In genomic region chr15:63600001-63600645, GRCh38 we compare ENCODE assay signal across 8 cellular contexts. TPM values are rescaled to one million over a fixed set of nuclear protein-coding genes. Genes with fewer than 3 reads are reported as not detected.
A peak's percentile ranks its signal among the peaks of the same experiment; 100 is the strongest.
DNase-seq lines count a peak whose midpoint lies in the region; ATAC-seq and TF ChIP-seq lines count a peak whose summit lies in the region.

No MANE protein-coding gene starts in this region.

- intact Hi-C loops in body of pancreas (cut with DNase I) (no loop called here), stomach (cut with DNase I; ENCODE audit: low total_unique reads) (no loop called here)

- H3K9me3 ChIP-seq in body of pancreas (no peaks in the 10 kb centered on the region), stomach (no peaks in the 10 kb centered on the region)

- WGBS in body of pancreas, 2 donors = 4 to 6% methylated on average over 12 to 25 of the region's 28 CpGs
- WGBS in stomach, 5 donors = 8 to 17% (median 11%) methylated on average over 21 to 28 of the region's 28 CpGs

- TF ChIP-seq POLR2A in body of pancreas (IDR thresholded peaks at IDR 0.05) (no peak), stomach (IDR thresholded peaks at IDR 0.05) (no peak)

- H3K27ac ChIP-seq in body of pancreas (peak overlapping the region; percentile 81 to 94 (median 92)), stomach (peak overlapping the region; percentile 87 to 95 (median 94))

- H3K36me3 ChIP-seq in body of pancreas (replicated peaks in 1 of 2; ENCODE audit: insufficient read depth in 1 of 2, low read depth in 2 of 2) (no peaks in the 10 kb centered on the region), stomach (peaks cover 0 to under 1% (median 0%) of the 10 kb centered on the region in 4 donors)

- H3K4me3 ChIP-seq in body of pancreas = peak overlapping the region; percentile 16 to 28
- peak overlapping the region; percentile 68 to 83 (median 76) for H3K4me3 ChIP-seq in stomach

- peak; percentile 33 for DNase-seq in activated naive CD4-positive, alpha-beta T cell treated with Interleukin-2 at 50 U/mL for 16 hours
- DNase-seq in activated naive CD4-positive, alpha-beta T cell (lab: John Stamatoyannopoulos, UW) = no peak
- DNase-seq in MV-4-11 (lab: John Stamatoyannopoulos, UW) = peak; percentile 28
- peak in 2 of 4 donors; percentile 44 to 49 for DNase-seq in body of pancreas
- peak; percentile 60 for DNase-seq in left kidney (ENCODE audit: low read depth, low spot score)
- no peak for DNase-seq in stomach
- no peak for DNase-seq in epidermal melanocyte (ENCODE audit: insufficient read length, low spot score)
- no peak for DNase-seq in EL

- H3K27me3 ChIP-seq in body of pancreas (no peaks in the 10 kb centered on the region), stomach (no peaks in the 10 kb centered on the region)

- TF ChIP-seq EP300 in stomach (IDR thresholded peaks at IDR 0.05) = no peak

- H3K4me1 ChIP-seq in body of pancreas (peaks cover 43% of the 10 kb centered on the region), stomach (peaks cover 32 to 83% (median 60%) of the 10 kb centered on the region in 4 donors)

- peak; percentile 15 for ATAC-seq in body of pancreas

- TF ChIP-seq CTCF in body of pancreas (IDR thresholded peaks at IDR 0.05) = no peak
- no peak for TF ChIP-seq CTCF in stomach (IDR thresholded peaks at IDR 0.05)

RNA-seq across cellular contexts. Expression of gene FBXL22, which starts 2.9 kb away (rescaled TPM):
- total RNA-seq in body of pancreas (not detected), stomach (10 to 100 TPM in 3 of 5 donors, 1 to 10 TPM in 1, not detected in 1; 7.7 to 34.4 (median 22.9) TPM)
- polyA plus RNA-seq in stomach = 1 to 10 TPM; 1.5 to 4.7 (median 2.3) TPM

Comparison
In these comparisons a context has a peak if more than half of its experiments do, and no peak if none do; other contexts are left out.
1. DNase-seq: peak in activated naive CD4-positive, alpha-beta T cell treated with Interleukin-2 at 50 U/mL for 16 hours (single experiment), MV-4-11 (single experiment) and left kidney (single experiment); none in activated naive CD4-positive, alpha-beta T cell (0 of 4), stomach (single experiment), epidermal melanocyte (single experiment) and EL (single experiment).